ENCODE assay signal across 24 cellular contexts in the genomic region with DNA sequence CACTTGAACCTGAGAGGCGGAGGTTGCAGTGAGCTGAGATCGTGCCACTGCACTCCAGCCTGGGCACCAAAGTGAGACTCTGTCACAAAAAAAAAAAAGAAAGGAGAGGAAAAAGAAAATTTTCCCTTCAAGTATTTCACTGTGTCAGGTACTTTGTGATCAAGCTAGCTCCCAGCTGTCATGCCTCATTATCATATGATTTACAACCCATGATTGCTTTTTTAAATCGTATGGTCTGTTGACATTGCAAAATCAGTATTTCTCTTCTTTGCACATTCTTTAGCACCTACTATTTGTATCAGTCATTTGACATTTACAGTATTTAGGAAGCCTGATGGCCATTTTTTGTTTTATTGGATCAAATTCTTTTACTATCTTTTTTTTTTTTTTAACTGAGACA. TPM values are rescaled to one million over a fixed set of nuclear protein-coding genes. Genes with fewer than 3 reads are reported as not detected.
DNase-seq lines count a peak whose midpoint lies in the region; ATAC-seq and TF ChIP-seq lines count a peak whose summit lies in the region.
"Had no signal": no experiment of that assay in that cellular context is flagged by ENCODE, and none has a peak within 500 bp of the region (broad histone marks: within the 10 kb centered on the region; RNA-seq: fewer than 3 reads in every experiment).

No MANE protein-coding gene starts in this region.

- ATAC-seq in SK-N-SH treated with all-trans-retinoic acid at 6 μM for 48 hours (no peak), right lobe of liver (no peak)
- ATAC-seq: A549; activated naive CD8-positive, alpha-beta T cell treated with anti-CD3 and anti-CD28 coated beads, Interleukin-2, amount 50 U/mL, for 24 hours; natural killer cell; WTC11 had no signal

- POLR2A ChIA-PET in SK-N-SH (lab: Yijun Ruan, JAX): no interaction called here

- no peak for DNase-seq in SK-N-SH
- peak; percentile 19 for DNase-seq in NCI-H69 (lab: John Stamatoyannopoulos, UW)
- DNase-seq in right lobe of liver: no peak
- no peak for DNase-seq in transverse colon
- DNase-seq in NCI-H1105 treated with DMSO at 0.1 percent for 48 hours (lab: John Stamatoyannopoulos, UW): no peak
- no peak for DNase-seq in SKM-1 (lab: John Stamatoyannopoulos, UW; ENCODE audit: unreplicated experiment)
- DNase-seq in NCI-H2227 treated with DMSO at 0.1 percent for 48 hours (lab: John Stamatoyannopoulos, UW): no peak
- DNase-seq: activated CD4-positive, alpha-beta T cell treated with anti-CD3 and anti-CD28 coated beads, Interleukin-2, amount 50 U/mL, for 4 hours; activated effector memory CD4-positive, alpha-beta T cell treated with Interleukin-2 at 50 U/mL for 16 hours; activated naive CD8-positive, alpha-beta T cell treated with anti-CD3 and anti-CD28 coated beads, Interleukin-2, amount 50 U/mL, for 24 hours; foreskin melanocyte; kidney; natural killer cell; NCI-H1694 treated with DMSO at 0.1 percent for 48 hours; NCI-H82; ovary; stimulated activated CD4-positive, alpha-beta T cell treated with anti-CD3 and anti-CD28 coated beads, Interleukin-2, amount 100 ng/mL, for 24 hours; stimulated activated naive CD4-positive, alpha-beta T cell; T-helper 9 cell had no signal

- H3K9me3 ChIP-seq in SK-N-SH (no peaks in the 10 kb centered on the region), right lobe of liver (no peaks in the 10 kb centered on the region), transverse colon (no peaks in the 10 kb centered on the region)
- H3K9me3 ChIP-seq: A549, BLaER1, ovary had no signal

- H3K27me3 ChIP-seq in SK-N-SH (ENCODE audit: insufficient read depth) (no peaks in the 10 kb centered on the region), right lobe of liver (no peaks in the 10 kb centered on the region), transverse colon (no peaks in the 10 kb centered on the region)
- H3K27me3 ChIP-seq: ovary had no signal

- TF ChIP-seq POLR2A in right lobe of liver (IDR thresholded peaks at IDR 0.05): no peak
- no peak for TF ChIP-seq POLR2A in transverse colon (IDR thresholded peaks at IDR 0.05)

- H3K36me3 ChIP-seq in SK-N-SH (replicated peaks in 1 of 2; ENCODE audit: control insufficient read depth in 1 of 2, insufficient read depth in 2 of 2, low read length in 1 of 2): peaks cover 0 to 2% of the 10 kb centered on the region in 2 experiments
- no peaks in the 10 kb centered on the region for H3K36me3 ChIP-seq in right lobe of liver
- no peaks in the 10 kb centered on the region for H3K36me3 ChIP-seq in transverse colon
- H3K36me3 ChIP-seq: BLaER1, ovary had no signal

- in situ Hi-C loops in transverse colon (cut with MboI; ENCODE audit: low pct_ligation_motif_present in 1 of 4, low pct_unique_long_range_greater_than_20kb in 1 of 4, low sequenced_read_pairs in 3 of 4): no loop called here

- H4K20me1 ChIP-seq in SK-N-SH (ENCODE audit: insufficient read depth): no peaks in the 10 kb centered on the region

- H3K27ac ChIP-seq in SK-N-SH (ENCODE audit: low read depth in 2 of 2, low read length in 1 of 2) (peak overlapping the region in 1 of 2 experiments; percentile 92; a peak in 2 of 4 replicates), right lobe of liver (peak overlapping the region in 2 of 3 donors; percentile 47 to 49), transverse colon (peak overlapping the region; percentile 1 to 50 (median 35))
- H3K27ac ChIP-seq: A549, BLaER1, epithelial cell of prostate, ovary had no signal

- H3K9me2 ChIP-seq in SK-N-SH: no peaks in the 10 kb centered on the region

- peaks cover 88% of the 10 kb centered on the region for H3K79me2 ChIP-seq in SK-N-SH (ENCODE audit: insufficient read depth)

- TF ChIP-seq EP300 in SK-N-SH (IDR thresholded peaks at IDR 0.05; ENCODE audit: borderline replicate concordance in 1 of 2, low read depth in 1 of 2, low read length in 1 of 2) (no peak), transverse colon (IDR thresholded peaks at IDR 0.05; ENCODE audit: low read depth) (no peak)

- peaks cover 0 to 26% of the 10 kb centered on the region in 2 experiments; a peak in 2 of 4 replicates for H3K4me1 ChIP-seq in SK-N-SH (ENCODE audit: control insufficient read depth in 1 of 2, insufficient read depth in 2 of 2, low read depth in 1 of 2, low read length in 1 of 2)
- H3K4me1 ChIP-seq in right lobe of liver: no peaks in the 10 kb centered on the region
- peaks cover 0 to 7% (median 0%) of the 10 kb centered on the region in 4 donors for H3K4me1 ChIP-seq in transverse colon
- H3K4me1 ChIP-seq: A549 had no signal

- peak overlapping the region; percentile 17; the same call in 1 of the 2 replicates for H3K9ac ChIP-seq in SK-N-SH
- H3K9ac ChIP-seq: BLaER1 had no signal

- H3K4me3 ChIP-seq in SK-N-SH (ENCODE audit: low read depth in 2 of 2, low read length in 1 of 2): no peak overlapping the region
- no peak overlapping the region for H3K4me3 ChIP-seq in right lobe of liver
- no peak overlapping the region for H3K4me3 ChIP-seq in transverse colon
- H3K4me3 ChIP-seq: A549, BLaER1, ovary had no signal

- TF ChIP-seq CTCF in SK-N-SH (IDR thresholded peaks at IDR 0.05) (no peak), right lobe of liver (IDR thresholded peaks at IDR 0.05) (no peak), transverse colon (IDR thresholded peaks at IDR 0.05) (no peak)

- H3F3A ChIP-seq in SK-N-SH (replicated peaks; ENCODE audit: insufficient read depth): peaks cover 34% of the 10 kb centered on the region

- TF ChIP-seq RAD21 in SK-N-SH (IDR thresholded peaks at IDR 0.05; ENCODE audit: low read length): no peak

- intact Hi-C loops in right lobe of liver (cut with DNase I): no loop called here
- intact Hi-C loops in transverse colon (cut with DNase I; ENCODE audit: low total_unique reads): no loop called here

- CTCF ChIA-PET in SK-N-SH (lab: Yijun Ruan, JAX): no interaction called here

- no peak overlapping the region for H2AFZ ChIP-seq in SK-N-SH (ENCODE audit: low read depth)

- WGBS in SK-N-SH (ENCODE audit: low lambda C conversion rate): 65% methylated on average over 3 of the region's 3 CpGs
- 69% methylated on average over 3 of the region's 3 CpGs for WGBS in right lobe of liver (ENCODE audit: insufficient coverage, low coverage, low lambda C conversion rate, missing lambda C conversion rate)
- 67 to 78% methylated on average over 3 of the region's 3 CpGs for WGBS in transverse colon (ENCODE audit: low coverage in 1 of 2), 2 donors

- peak overlapping the region; percentile 69; the same call in 1 of the 2 replicates for H3K4me2 ChIP-seq in SK-N-SH
- H3K4me2 ChIP-seq: A549, BLaER1 had no signal

TF ChIP-seq in SK-N-SH, 30 proteins besides CTCF, POLR2A, EP300 and RAD21 (continues in another document):
- TF ChIP-seq RFX5 (IDR thresholded peaks at IDR 0.05; ENCODE audit: low read length) (no peak), EZH2phosphoT487 (IDR thresholded peaks at IDR 0.05; ENCODE audit: borderline replicate concordance, low read depth) (no peak)

TF ChIP-seq in SK-N-SH treated with all-trans-retinoic acid at 6 μM for 48 hours, 23 proteins besides CTCF, POLR2A, EP300 and RAD21:
- TF ChIP-seq, protein P1, sequence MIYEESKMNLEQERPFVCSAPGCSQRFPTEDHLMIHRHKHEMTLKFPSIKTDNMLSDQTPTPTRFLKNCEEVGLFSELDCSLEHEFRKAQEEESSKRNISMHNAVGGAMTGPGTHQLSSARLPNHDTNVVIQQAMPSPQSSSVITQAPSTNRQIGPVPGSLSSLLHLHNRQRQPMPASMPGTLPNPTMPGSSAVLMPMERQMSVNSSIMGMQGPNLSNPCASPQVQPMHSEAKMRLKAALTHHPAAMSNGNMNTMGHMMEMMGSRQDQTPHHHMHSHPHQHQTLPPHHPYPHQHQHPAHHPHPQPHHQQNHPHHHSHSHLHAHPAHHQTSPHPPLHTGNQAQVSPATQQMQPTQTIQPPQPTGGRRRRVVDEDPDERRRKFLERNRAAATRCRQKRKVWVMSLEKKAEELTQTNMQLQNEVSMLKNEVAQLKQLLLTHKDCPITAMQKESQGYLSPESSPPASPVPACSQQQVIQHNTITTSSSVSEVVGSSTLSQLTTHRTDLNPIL (CRISPR knock-in tag; IDR thresholded peaks at IDR 0.05; ENCODE audit: low read depth): no peak

RNA-seq across cellular contexts. Expression of gene SASH1, which starts 22.4 kb away (rescaled TPM):
- 15.5 and 19.8 TPM in 2 replicates for polyA plus RNA-seq in SK-N-SH (2012; rRNA removed)
- polyA plus RNA-seq in SK-N-SH (2012; cell fraction: cytosol; rRNA removed): 15.9 and 17.7 TPM in 2 replicates
- 30.4 and 40.1 TPM in 2 replicates for polyA plus RNA-seq in SK-N-SH (2012; cell fraction: nucleus; rRNA removed)
- total RNA-seq in right lobe of liver: 10 to 100 TPM; 12.0 to 19.0 (median 15.8) TPM
- total RNA-seq in transverse colon: 10 to 100 TPM; 16.5 to 71.6 (median 28.7) TPM
